ENCODE assay signal across 21 cellular contexts in the genomic region with DNA sequence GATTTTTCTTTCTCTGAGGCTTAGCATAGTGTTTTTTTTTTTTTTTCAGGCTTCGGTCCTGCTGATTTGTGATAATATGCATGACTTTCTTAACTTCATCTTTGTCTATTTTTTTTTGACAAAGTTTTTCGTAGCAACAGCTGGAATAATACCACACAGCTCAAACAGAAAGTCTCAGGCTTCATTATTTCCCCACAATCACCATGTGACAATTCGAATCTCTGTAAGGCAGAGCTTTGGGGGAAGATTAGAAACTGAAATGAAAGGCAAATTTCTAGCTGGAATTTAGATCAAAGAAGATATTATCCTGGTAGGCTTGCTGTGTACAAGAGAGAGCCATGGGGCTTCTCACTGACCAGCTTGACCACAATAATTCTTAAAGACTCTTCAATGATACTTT. TPM values are rescaled to one million over a fixed set of nuclear protein-coding genes. Genes with fewer than 3 reads are reported as not detected.
A peak's percentile ranks its signal among the peaks of the same experiment; 100 is the strongest.
DNase-seq lines count a peak whose midpoint lies in the region; ATAC-seq, FAIRE-seq and TF ChIP-seq lines count a peak whose summit lies in the region.
"Had no signal": no experiment of that assay in that cellular context is flagged by ENCODE, and none has a peak within 500 bp of the region (broad histone marks: within the 10 kb centered on the region; RNA-seq: fewer than 3 reads in every experiment).

No MANE protein-coding gene starts in this region.

- H3F3A ChIP-seq in MM.1S (ENCODE audit: insufficient read depth, low read length) = peaks cover 38% of the 10 kb centered on the region
- H3F3A ChIP-seq in neural progenitor cell (ENCODE audit: low read depth) = no peaks in the 10 kb centered on the region

- H3K4me2 ChIP-seq in MM.1S (ENCODE audit: low read depth, low read length) = peak overlapping the region; percentile 60
- H3K4me2 ChIP-seq in neural progenitor cell = no peak overlapping the region
- H3K4me2 ChIP-seq: A549 had no signal

- H3K27me3 ChIP-seq in MM.1S (replicated peaks; ENCODE audit: insufficient read depth, low read length) (no peaks in the 10 kb centered on the region), neural progenitor cell (no peaks in the 10 kb centered on the region)

- H3K9me3 Mint-ChIP-seq in neural progenitor cell = no peaks in the 10 kb centered on the region
- no peaks in the 10 kb centered on the region for H3K9me3 Mint-ChIP-seq in activated CD8-positive, alpha-beta memory T cell treated with anti-CD3 and anti-CD28 coated beads, Interleukin-2, amount 10 ng/mL, durations not matched to agents 7 days and 5 days (ENCODE audit: low read depth)

- in situ Hi-C loops in astrocyte of the spinal cord (cut with HindIII; ENCODE audit: low sequenced_read_pairs) (no loop called here), G401 (cut with HindIII; ENCODE audit: low sequenced_read_pairs) (no loop called here)

- no peak for ATAC-seq in activated CD8-positive, alpha-beta memory T cell treated with anti-CD3 and anti-CD28 coated beads, Interleukin-2, amount 10 ng/mL, durations not matched to agents 7 days and 5 days
- no peak for ATAC-seq in GM21737 (IDR thresholded peaks at IDR 0.05; ENCODE audit: unreplicated experiment)
- ATAC-seq: A549, Panc1 had no signal

- H3K4me1 ChIP-seq in MM.1S (ENCODE audit: low read length) (peaks cover 62% of the 10 kb centered on the region), neural progenitor cell (no peaks in the 10 kb centered on the region)
- H3K4me1 ChIP-seq: A549, HAP-1 had no signal

- H4K20me1 ChIP-seq in MM.1S (ENCODE audit: insufficient read depth, low read length) (no peaks in the 10 kb centered on the region), neural progenitor cell (ENCODE audit: low read depth) (no peaks in the 10 kb centered on the region)
- H4K20me1 ChIP-seq: BLaER1 treated with 17β-estradiol and CSF1 and Interleukin-3, amounts not matched to agents 10 nM and 100 nM had no signal

- peak overlapping the region; percentile 11; the same call in 1 of the 2 replicates for H3K4me3 ChIP-seq in MM.1S (ENCODE audit: low read length)
- H3K4me3 ChIP-seq in astrocyte of the spinal cord (ENCODE audit: low read depth, low read length) = no peak overlapping the region
- H3K4me3 ChIP-seq in neural progenitor cell = no peak overlapping the region
- H3K4me3 ChIP-seq: A549; BLaER1 treated with 17β-estradiol and CSF1 and Interleukin-3, amounts not matched to agents 10 nM and 100 nM; HAP-1 had no signal

- no peak for DNase-seq in GM18507 (ENCODE audit: extremely low spot score, insufficient read length, low read depth)
- DNase-seq in MM.1S = peak; percentile 73
- DNase-seq in astrocyte of the spinal cord (ENCODE audit: low read depth, low spot score) = peak; percentile 48
- no peak for DNase-seq in neural progenitor cell (ENCODE audit: low spot score)
- DNase-seq in G401 (ENCODE audit: low spot score) = no peak
- no peak for DNase-seq in activated CD8-positive, alpha-beta memory T cell treated with anti-CD3 and anti-CD28 coated beads, Interleukin-2, amount 10 ng/mL, durations not matched to agents 7 days and 5 days
- no peak for DNase-seq in H4 (ENCODE audit: low spot score)
- DNase-seq: DMS79 treated with DMSO at 0.1 percent for 48 hours, MV-4-11, NCI-H1417, NCI-H1930, NCI-H446, NCI-H748 treated with DMSO at 0.1 percent for 48 hours, SHP77 had no signal

- H3K9ac ChIP-seq in MM.1S (ENCODE audit: low read length) (peak overlapping the region; percentile 49; the same call in 1 of the 2 replicates), neural progenitor cell (no peak overlapping the region)

- peaks cover 52% of the 10 kb centered on the region for H3K4me1 Mint-ChIP-seq in neural progenitor cell
- peaks cover 25% of the 10 kb centered on the region for H3K4me1 Mint-ChIP-seq in activated CD8-positive, alpha-beta memory T cell treated with anti-CD3 and anti-CD28 coated beads, Interleukin-2, amount 10 ng/mL, durations not matched to agents 7 days and 5 days

- H3K36me3 ChIP-seq in MM.1S (replicated peaks; ENCODE audit: insufficient read depth, low read length) (no peaks in the 10 kb centered on the region), neural progenitor cell (no peaks in the 10 kb centered on the region)
- H3K36me3 ChIP-seq: BLaER1 treated with 17β-estradiol and CSF1 and Interleukin-3, amounts not matched to agents 10 nM and 100 nM; HAP-1 had no signal

- peak; percentile 15 for FAIRE-seq in GM18507 (lab: Jason Lieb, UNC)
- FAIRE-seq: A549, G401.6 had no signal

- no peak overlapping the region for H3K4me3 Mint-ChIP-seq in neural progenitor cell
- H3K4me3 Mint-ChIP-seq in activated CD8-positive, alpha-beta memory T cell treated with anti-CD3 and anti-CD28 coated beads, Interleukin-2, amount 10 ng/mL, durations not matched to agents 7 days and 5 days = no peak overlapping the region

- H3K27ac ChIP-seq in MM.1S (ENCODE audit: low read length) (peak overlapping the region; percentile 75), neural progenitor cell (no peak overlapping the region)
- H3K27ac ChIP-seq: A549; BLaER1 treated with 17β-estradiol and CSF1 and Interleukin-3, amounts not matched to agents 10 nM and 100 nM; HL-60 had no signal

- no peaks in the 10 kb centered on the region for H3K27me3 Mint-ChIP-seq in neural progenitor cell (ENCODE audit: insufficient read depth, low read depth)
- H3K27me3 Mint-ChIP-seq in activated CD8-positive, alpha-beta memory T cell treated with anti-CD3 and anti-CD28 coated beads, Interleukin-2, amount 10 ng/mL, durations not matched to agents 7 days and 5 days = no peaks in the 10 kb centered on the region

- no peak for TF ChIP-seq CTCF in MM.1S (IDR thresholded peaks at IDR 0.05; ENCODE audit: low read length)
- no peak for TF ChIP-seq CTCF in astrocyte of the spinal cord (IDR thresholded peaks at IDR 0.05; ENCODE audit: low read depth, low read length)
- no peak for TF ChIP-seq CTCF in neural progenitor cell (IDR thresholded peaks at IDR 0.05)

- H2AFZ ChIP-seq in MM.1S (ENCODE audit: low read length) = no peak overlapping the region
- H2AFZ ChIP-seq in neural progenitor cell (replicated peaks) = no peak overlapping the region

- no peaks in the 10 kb centered on the region for H3K36me3 Mint-ChIP-seq in neural progenitor cell
- H3K36me3 Mint-ChIP-seq in activated CD8-positive, alpha-beta memory T cell treated with anti-CD3 and anti-CD28 coated beads, Interleukin-2, amount 10 ng/mL, durations not matched to agents 7 days and 5 days = no peaks in the 10 kb centered on the region

- H3K9me2 ChIP-seq in MM.1S (replicated peaks; ENCODE audit: insufficient read depth, low read length) = no peaks in the 10 kb centered on the region; the same call in 1 of the 2 replicates

- CTCF ChIA-PET in activated CD8-positive, alpha-beta memory T cell treated with anti-CD3 and anti-CD28 coated beads, Interleukin-2, amount 10 ng/mL, durations not matched to agents 7 days and 5 days (lab: Charles Lee) = interaction anchor here (1.0 to 1.7 kb wide), 3 partner anchors 9 to 215 kb away, joined by 3 read pairs; no protein-coding TSS in a partner anchor

- H3K9me3 ChIP-seq in MM.1S (replicated peaks; ENCODE audit: insufficient read depth, low read length) = no peaks in the 10 kb centered on the region
- H3K9me3 ChIP-seq in neural progenitor cell (ENCODE audit: low read depth) = no peaks in the 10 kb centered on the region
- H3K9me3 ChIP-seq: A549, HAP-1 had no signal

- no peaks in the 10 kb centered on the region for H3K79me2 ChIP-seq in MM.1S (ENCODE audit: low read length)
- H3K79me2 ChIP-seq in neural progenitor cell (ENCODE audit: low read depth) = no peaks in the 10 kb centered on the region

- peak overlapping the region; percentile 48 for H3K27ac Mint-ChIP-seq in neural progenitor cell
- H3K27ac Mint-ChIP-seq in activated CD8-positive, alpha-beta memory T cell treated with anti-CD3 and anti-CD28 coated beads, Interleukin-2, amount 10 ng/mL, durations not matched to agents 7 days and 5 days = no peak overlapping the region

RNA-seq across cellular contexts. Expression of a gene that starts 12.3 kb away (rescaled TPM):
- not detected in 2 replicates for total RNA-seq in neural progenitor cell (ENCODE audit: low replicate concordance)
- not detected in 2 replicates for total RNA-seq in G401 (2014; rRNA removed; shearing (Covaris generic))
- 10 to 100 TPM; 30.5 to 35.7 TPM for total RNA-seq in activated CD8-positive, alpha-beta memory T cell treated with anti-CD3 and anti-CD28 coated beads, Interleukin-2, amount 10 ng/mL, durations not matched to agents 7 days and 5 days
- not detected in 2 replicates for total RNA-seq in H4 (2014; rRNA removed; shearing (Covaris generic))

Comparison
In these comparisons a context has a peak if more than half of its experiments do, and no peak if none do; other contexts are left out.
1. DNase-seq: peak in MM.1S (single experiment) and astrocyte of the spinal cord (single experiment); none in GM18507 (single experiment), neural progenitor cell (single experiment), G401 (single experiment), activated CD8-positive, alpha-beta memory T cell treated with anti-CD3 and anti-CD28 coated beads, Interleukin-2, amount 10 ng/mL, durations not matched to agents 7 days and 5 days (single experiment) and H4 (single experiment).
2. RNA of a gene that starts 12.3 kb away (total RNA-seq): 30.5 to 35.7 TPM in activated CD8-positive, alpha-beta memory T cell treated with anti-CD3 and anti-CD28 coated beads, Interleukin-2, amount 10 ng/mL, durations not matched to agents 7 days and 5 days; not detected in neural progenitor cell, not detected in G401 and not detected in H4; every median in the first group is over 10 times any median in the second.